15 cellular contexts compared by ENCODE assay signal in genomic region chr19:47081095-47081494, GRCh38. TPM values are rescaled to one million over a fixed set of nuclear protein-coding genes. Genes with fewer than 3 reads are reported as not detected.
DNase-seq lines count a peak whose midpoint lies in the region; ATAC-seq and TF ChIP-seq lines count a peak whose summit lies in the region.
"Had no signal": no experiment of that assay in that cellular context is flagged by ENCODE, and none has a peak within 500 bp of the region (broad histone marks: within the 10 kb centered on the region; RNA-seq: fewer than 3 reads in every experiment).

No MANE protein-coding gene starts in this region.

- H3K27me3 ChIP-seq in dorsolateral prefrontal cortex, result no peaks in the 10 kb centered on the region
- H3K27me3 ChIP-seq: brain microvascular endothelial cell, pancreas had no signal

- no peak overlapping the region for H3K4me3 ChIP-seq in dorsolateral prefrontal cortex
- H3K4me3 ChIP-seq: pancreas had no signal

- peak overlapping the region in 4 of 59 donors; percentile 1 to 66 (median 19) for H3K27ac ChIP-seq in dorsolateral prefrontal cortex
- H3K27ac ChIP-seq: brain microvascular endothelial cell, pancreas had no signal

- intact Hi-C loops in dorsolateral prefrontal cortex (cut with DNase I), result no loop called here

- TF ChIP-seq POLR2A in GM18505 (IDR thresholded peaks at IDR 0.05; ENCODE audit: borderline replicate concordance, extremely low read depth, insufficient read depth, insufficient read length), result no peak

- no peak for TF ChIP-seq CTCF in dorsolateral prefrontal cortex (IDR thresholded peaks at IDR 0.05 in 54 of 56, conservative IDR thresholded peaks at IDR 0.05 in 2 of 56; ENCODE audit: low read depth in 1 of 56, partially characterized antibody in 56 of 56)

- DNase-seq in EL (peak; percentile 25), SK-MEL-5 (ENCODE audit: low read depth, low spot score) (peak; percentile 15), kidney glomerular epithelial cell (lab: John Stamatoyannopoulos, UW) (peak; percentile 8), dorsolateral prefrontal cortex (no peak), middle frontal gyrus (ENCODE audit: extremely low spot score, low spot score) (no peak)
- DNase-seq: activated B cell treated with CpG ODN at 0.5 μM for 24 hours; activated CD8-positive, alpha-beta memory T cell treated with anti-CD3 and anti-CD28 coated beads, Interleukin-2, amount 50 U/mL, for 4 hours; brain microvascular endothelial cell; dermis blood vessel endothelial cell; NCI-H526 treated with DMSO at 0.1 percent for 48 hours; pancreas; SHP77; stimulated activated CD4-positive, alpha-beta T cell treated with anti-CD3 and anti-CD28 coated beads, Interleukin-4, amount 100 ng/mL, for 1 hour had no signal

- in situ Hi-C loops in SK-MEL-5 (cut with HindIII; ENCODE audit: low pct_unique_long_range_greater_than_20kb, low sequenced_read_pairs), result no loop called here

- ATAC-seq in GM18505 (IDR thresholded peaks at IDR 0.05; ENCODE audit: unreplicated experiment), result no peak
- ATAC-seq: esophagus mucosa, pancreas had no signal

RNA-seq across cellular contexts. Expression of gene ZC3H4, which starts 32.5 kb away (rescaled TPM):
- 6.7 and 7.5 TPM in 2 replicates for total RNA-seq in SK-MEL-5 (2014; rRNA removed; shearing (Covaris generic))
- 22.9 and 36.3 TPM in 2 replicates for polyA plus RNA-seq in SK-MEL-5 (2015; cell fraction: cytosol; rRNA removed)
- 18.1 and 20.7 TPM in 2 replicates for polyA plus RNA-seq in SK-MEL-5 (2015; cell fraction: nucleus; rRNA removed)
- 10 to 100 TPM; 28.4 to 56.1 (median 40.3) TPM for total RNA-seq in dorsolateral prefrontal cortex

RNA-seq across cellular contexts. Expression of gene TMEM160, which starts 32.7 kb away (rescaled TPM):
- 22.6 and 24.8 TPM in 2 replicates for total RNA-seq in SK-MEL-5 (2014; rRNA removed; shearing (Covaris generic))
- 31.5 and 60.1 TPM in 2 replicates for polyA plus RNA-seq in SK-MEL-5 (2015; cell fraction: cytosol; rRNA removed)
- 5.2 and 11.7 TPM in 2 replicates for polyA plus RNA-seq in SK-MEL-5 (2015; cell fraction: nucleus; rRNA removed)
- total RNA-seq in dorsolateral prefrontal cortex, result 100 to 1,000 TPM in 7 of 120 experiments, 10 to 100 TPM in 113; 40.1 to 114 (median 78.7) TPM

RNA-seq across cellular contexts. Expression of gene SAE1, which starts 49.5 kb away (rescaled TPM):
- total RNA-seq in SK-MEL-5 (2014; rRNA removed; shearing (Covaris generic)), result 135 and 154 TPM in 2 replicates
- 162 and 181 TPM in 2 replicates for polyA plus RNA-seq in SK-MEL-5 (2015; cell fraction: cytosol; rRNA removed)
- 24.9 and 31.4 TPM in 2 replicates for polyA plus RNA-seq in SK-MEL-5 (2015; cell fraction: nucleus; rRNA removed)
- total RNA-seq in dorsolateral prefrontal cortex, result 100 to 1,000 TPM in 2 of 120 experiments, 10 to 100 TPM in 118; 50.2 to 109 (median 75.1) TPM

Comparison
In these comparisons a context has a peak if more than half of its experiments do, and no peak if none do; other contexts are left out.
1. DNase-seq: peak in EL (single experiment), SK-MEL-5 (single experiment) and kidney glomerular epithelial cell (single experiment); none in dorsolateral prefrontal cortex (0 of 10) and middle frontal gyrus (single experiment).